ENCODE assay signal across 15 cellular contexts in the genomic region with DNA sequence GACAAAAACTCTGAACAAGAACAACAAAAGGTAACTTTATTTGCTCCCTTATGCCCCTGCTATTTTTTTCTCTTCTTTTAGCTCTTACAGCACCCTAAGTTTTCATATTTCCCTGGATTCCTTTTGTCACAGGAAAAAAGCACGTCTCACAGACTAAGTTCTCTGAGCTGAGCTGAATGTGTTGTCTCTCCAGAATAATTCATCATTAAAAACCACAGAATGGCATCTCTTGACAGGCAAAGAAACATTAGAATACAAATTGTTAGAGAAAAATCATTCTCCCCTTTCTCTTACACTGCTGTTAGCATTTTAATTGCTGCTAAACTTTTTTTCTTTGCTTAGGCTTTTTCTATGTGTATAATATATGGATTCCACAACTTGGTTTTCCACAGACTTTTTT. TPM values are rescaled to one million over a fixed set of nuclear protein-coding genes. Genes with fewer than 3 reads are reported as not detected.
DNase-seq lines count a peak whose midpoint lies in the region; ATAC-seq and TF ChIP-seq lines count a peak whose summit lies in the region.
"Had no signal": no experiment of that assay in that cellular context is flagged by ENCODE, and none has a peak within 500 bp of the region (broad histone marks: within the 10 kb centered on the region; RNA-seq: fewer than 3 reads in every experiment).

No MANE protein-coding gene starts in this region.

- TF ChIP-seq CTCF in C4-2B (conservative IDR thresholded peaks at IDR 0.05) (no peak), VCaP (conservative IDR thresholded peaks at IDR 0.05) (no peak), foreskin keratinocyte (conservative IDR thresholded peaks at IDR 0.05) (no peak), GM10266 (IDR thresholded peaks at IDR 0.05; ENCODE audit: control insufficient read depth, insufficient read depth, low read depth, missing control alignments) (no peak)

- ATAC-seq in foreskin keratinocyte (no peak), HG02642 (IDR thresholded peaks at IDR 0.05; ENCODE audit: poor library complexity, unreplicated experiment) (no peak)
- ATAC-seq: GM23338 had no signal

- H3K4me1 ChIP-seq in foreskin keratinocyte = no peaks in the 10 kb centered on the region

- H3K27me3 ChIP-seq in foreskin keratinocyte = no peaks in the 10 kb centered on the region

- peak; percentile 8 for DNase-seq in myocyte (ENCODE audit: low read depth)
- DNase-seq in foreskin keratinocyte = no peak
- no peak for DNase-seq in GM10266 (ENCODE audit: extremely low spot score)
- DNase-seq: ACHN; CD4-positive, alpha-beta memory T cell; DMS153; DMS79; GDM1; HCEC 1CT had no signal

- H3K27ac ChIP-seq in C4-2B (peak overlapping the region; percentile 72), VCaP (peak overlapping the region; percentile 98), cingulate gyrus (ENCODE audit: low read depth, low read length) (peak overlapping the region; percentile 8), foreskin keratinocyte (no peak overlapping the region)
- H3K27ac ChIP-seq: HL-60 had no signal

RNA-seq across cellular contexts. Expression of a gene that starts 48.7 kb away (rescaled TPM):
- 41.3 and 44.3 TPM in 2 replicates for total RNA-seq in myocyte
- 14.3 TPM for polyA plus RNA-seq in myocyte (2012)
- total RNA-seq in foreskin keratinocyte = 11.9 and 12.4 TPM in 2 replicates
- 1.2 and 1.4 TPM in 2 replicates for polyA plus RNA-seq in foreskin keratinocyte
